28 cellular contexts compared by ENCODE assay signal in the genomic region with DNA sequence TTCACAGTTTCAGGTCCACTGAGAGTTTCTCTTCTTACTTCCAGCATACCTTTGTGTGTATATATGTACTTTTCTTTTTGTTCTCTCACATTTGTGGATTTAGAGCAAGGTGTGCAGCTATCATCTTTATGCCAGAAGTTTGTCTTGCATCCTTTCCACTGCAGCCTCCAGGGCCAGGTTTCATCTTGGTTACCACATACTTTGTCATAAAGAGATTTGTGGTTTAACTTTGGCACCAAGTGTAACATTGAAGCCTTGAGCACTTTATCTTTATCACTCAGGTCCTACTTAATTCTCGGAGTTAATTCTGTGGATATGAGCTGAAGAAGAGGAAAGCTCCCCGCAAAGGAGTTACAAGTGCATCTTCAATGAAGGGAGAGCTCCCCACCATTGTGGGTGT.
"Had no signal": no experiment of that assay in that cellular context is flagged by ENCODE, and none has a peak within 500 bp of the region (broad histone marks: within the 10 kb centered on the region; RNA-seq: fewer than 3 reads in every experiment).

No MANE protein-coding gene starts in this region.

- H3K27ac Mint-ChIP-seq: dendritic cell treated with granulocyte-macrophage colony-stimulating factor and Interleukin-4, amounts not matched to agents 40 ng/mL and 50 ng/mL, for 4 days; effector memory CD8-positive, alpha-beta T cell; endodermal cell had no signal

- H3K36me3 ChIP-seq: colonic mucosa, esophagus muscularis mucosa, esophagus squamous epithelium, gastrocnemius medialis, gastroesophageal sphincter, heart left ventricle had no signal

- H3K4me1 Mint-ChIP-seq: endodermal cell had no signal

- FAIRE-seq: colon, endometrium, endothelial cell of umbilical vein, frontal cortex had no signal

- H3K9me3 ChIP-seq: colonic mucosa, esophagus muscularis mucosa, esophagus squamous epithelium, gastrocnemius medialis, gastroesophageal sphincter, heart left ventricle had no signal

- H3K4me1 ChIP-seq: colonic mucosa, esophagus muscularis mucosa, esophagus squamous epithelium, foreskin keratinocyte, gastrocnemius medialis, gastroesophageal sphincter, heart left ventricle had no signal

- H3K9me3 Mint-ChIP-seq: dendritic cell treated with granulocyte-macrophage colony-stimulating factor and Interleukin-4, amounts not matched to agents 40 ng/mL and 50 ng/mL, for 4 days; effector memory CD8-positive, alpha-beta T cell had no signal

- H3K4me3 ChIP-seq: colonic mucosa, coronary artery, dorsolateral prefrontal cortex, esophagus muscularis mucosa, esophagus squamous epithelium, gastrocnemius medialis, gastroesophageal sphincter, heart left ventricle had no signal

- DNase-seq: colonic mucosa; cortex of kidney; dermis blood vessel endothelial cell; dorsolateral prefrontal cortex; effector CD4-positive, alpha-beta T cell; effector CD8-positive, alpha-beta T cell; effector memory CD4-positive, alpha-beta T cell; effector memory CD8-positive, alpha-beta T cell; endodermal cell; erythroblast; esophagus squamous epithelium; foreskin fibroblast; foreskin keratinocyte; foreskin melanocyte; gastrocnemius medialis; glutamatergic neuron; head of caudate nucleus; heart left ventricle had no signal

- ATAC-seq: effector memory CD8-positive, alpha-beta T cell; esophagus mucosa; foreskin keratinocyte; gastrocnemius medialis; gastroesophageal sphincter; heart left ventricle had no signal

- H3K27ac ChIP-seq: colonic mucosa, coronary artery, dorsolateral prefrontal cortex, epithelial cell of prostate, esophagus muscularis mucosa, esophagus squamous epithelium, foreskin keratinocyte, gastrocnemius medialis, gastroesophageal sphincter, heart left ventricle had no signal

- H3K27me3 ChIP-seq: colonic mucosa, foreskin keratinocyte, gastrocnemius medialis, gastroesophageal sphincter had no signal

- H3K4me3 Mint-ChIP-seq: dendritic cell treated with granulocyte-macrophage colony-stimulating factor and Interleukin-4, amounts not matched to agents 40 ng/mL and 50 ng/mL, for 4 days; effector memory CD8-positive, alpha-beta T cell; endodermal cell had no signal
